In the genomic region with DNA sequence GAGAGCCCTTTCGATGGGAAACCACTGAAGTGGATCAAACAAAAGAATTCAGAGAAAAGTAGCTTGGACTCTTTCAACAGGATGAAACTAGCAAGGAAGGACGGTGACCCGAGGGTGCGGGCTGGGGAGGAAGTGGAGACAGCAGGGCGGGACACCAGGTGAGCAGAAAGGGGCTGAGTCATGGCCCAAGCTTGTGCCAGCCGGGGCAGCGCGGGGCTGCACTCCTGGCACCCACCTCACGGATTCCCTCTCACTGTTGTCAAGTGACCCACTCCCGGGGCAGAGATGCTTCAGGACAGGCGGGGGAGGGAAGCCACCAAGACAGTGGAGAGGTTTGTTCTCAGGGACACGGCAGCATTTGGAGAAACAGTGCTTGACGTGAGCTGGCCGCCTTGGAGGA, we compare ENCODE assay signal across 14 cellular contexts. TPM values are rescaled to one million over a fixed set of nuclear protein-coding genes. Genes with fewer than 3 reads are reported as not detected.
DNase-seq lines count a peak whose midpoint lies in the region; ATAC-seq and TF ChIP-seq lines count a peak whose summit lies in the region.
"Had no signal": no experiment of that assay in that cellular context is flagged by ENCODE, and none has a peak within 500 bp of the region (broad histone marks: within the 10 kb centered on the region; RNA-seq: fewer than 3 reads in every experiment).

No MANE protein-coding gene starts in this region.

- H2AFZ ChIP-seq in GM23338 = peak overlapping the region; percentile 99

- H3K4me3 Mint-ChIP-seq in GM23338 = no peak overlapping the region
- H3K4me3 Mint-ChIP-seq: B cell had no signal

- no peak for TF ChIP-seq POLR2A in esophagus squamous epithelium (IDR thresholded peaks at IDR 0.05)

- H3K36me3 ChIP-seq in GM23338 (ENCODE audit: insufficient read depth) = no peaks in the 10 kb centered on the region
- H3K36me3 ChIP-seq in esophagus squamous epithelium = no peaks in the 10 kb centered on the region
- H3K36me3 ChIP-seq in neutrophil = no peaks in the 10 kb centered on the region
- H3K36me3 ChIP-seq: SJSA1, vagina had no signal

- 13 to 26% methylated on average over 10 to 12 of the region's 14 CpGs for WGBS in esophagus squamous epithelium, 2 donors

- peak overlapping the region; percentile 87; the same call in 1 of the 2 replicates for H3K27ac Mint-ChIP-seq in GM23338
- H3K27ac Mint-ChIP-seq: B cell had no signal

- no peak for TF ChIP-seq CTCF in GM23338 (conservative IDR thresholded peaks at IDR 0.05; ENCODE audit: low read depth in 2 of 2)
- TF ChIP-seq CTCF in esophagus squamous epithelium (IDR thresholded peaks at IDR 0.05) = peak in 1 of 6 experiments; percentile 28
- TF ChIP-seq CTCF in neutrophil (IDR thresholded peaks at IDR 0.05) = no peak

- H3K27me3 ChIP-seq in GM23338 (ENCODE audit: insufficient read depth) = no peaks in the 10 kb centered on the region
- H3K27me3 ChIP-seq in esophagus squamous epithelium = peaks cover 0 to 6% (median 0%) of the 10 kb centered on the region in 4 donors
- H3K27me3 ChIP-seq in neutrophil = no peaks in the 10 kb centered on the region
- H3K27me3 ChIP-seq: SJSA1, vagina had no signal

- H3K4me3 ChIP-seq in GM23338 = no peak overlapping the region
- peak overlapping the region in 2 of 4 donors; percentile 23 to 44 for H3K4me3 ChIP-seq in esophagus squamous epithelium
- H3K4me3 ChIP-seq in neutrophil (ENCODE audit: low read depth in 1 of 2, low read length in 1 of 2) = no peak overlapping the region
- H3K4me3 ChIP-seq: GM12878, SJSA1, vagina had no signal

- ATAC-seq in GM23338 (peak; percentile 70), HG03571 (IDR thresholded peaks at IDR 0.05; ENCODE audit: unreplicated experiment) (no peak), GM21786 (IDR thresholded peaks at IDR 0.05; ENCODE audit: unreplicated experiment) (no peak), GM21423 (IDR thresholded peaks at IDR 0.05; ENCODE audit: unreplicated experiment) (no peak)
- ATAC-seq: GM12878 had no signal

- H4K20me1 ChIP-seq in GM23338 (replicated peaks; ENCODE audit: insufficient read depth) = no peaks in the 10 kb centered on the region

- no peaks in the 10 kb centered on the region for H3K36me3 Mint-ChIP-seq in GM23338 (ENCODE audit: low read depth)

- H3F3A ChIP-seq in GM23338 (replicated peaks; ENCODE audit: low read depth) = no peaks in the 10 kb centered on the region

- peaks cover 6% of the 10 kb centered on the region for H3K4me1 Mint-ChIP-seq in GM23338

- no peaks in the 10 kb centered on the region for H3K79me2 ChIP-seq in GM23338 (replicated peaks; ENCODE audit: insufficient read depth)

- H3K9me3 ChIP-seq in esophagus squamous epithelium (no peaks in the 10 kb centered on the region), neutrophil (no peaks in the 10 kb centered on the region)
- H3K9me3 ChIP-seq: SJSA1, vagina had no signal

- DNase-seq in GM23338 (ENCODE audit: low spot score) (peak; percentile 60), RPMI7951 (ENCODE audit: low read depth) (peak; percentile 8), esophagus squamous epithelium (lab: John Stamatoyannopoulos, UW) (no peak), occipital lobe (lab: John Stamatoyannopoulos, UW) (no peak)
- DNase-seq: KBM-7 had no signal

- no peak overlapping the region for H3K27ac ChIP-seq in GM23338 (ENCODE audit: low read depth)
- H3K27ac ChIP-seq in esophagus squamous epithelium = peak overlapping the region; percentile 69 to 79 (median 75)
- peak overlapping the region; percentile 25 for H3K27ac ChIP-seq in neutrophil
- H3K27ac ChIP-seq: SJSA1, vagina had no signal

- intact Hi-C loops in esophagus squamous epithelium (cut with DNase I) = no loop called here

- no peaks in the 10 kb centered on the region for H3K9me3 Mint-ChIP-seq in GM23338

- H3K4me1 ChIP-seq in GM23338 (ENCODE audit: insufficient read depth) (peaks cover 9% of the 10 kb centered on the region; the same call in 1 of the 2 replicates), esophagus squamous epithelium (peaks cover 3 to 22% (median 11%) of the 10 kb centered on the region in 3 donors), neutrophil (ENCODE audit: control insufficient read depth in 1 of 2, insufficient read depth in 1 of 2, low read depth in 1 of 2, low read length in 1 of 2) (peaks cover 34 to 40% of the 10 kb centered on the region in 2 experiments)

- no peak overlapping the region for H3K4me2 ChIP-seq in GM23338

- no peaks in the 10 kb centered on the region for H3K9me2 ChIP-seq in GM23338 (ENCODE audit: insufficient read depth)

- H3K27me3 Mint-ChIP-seq in GM23338 (ENCODE audit: insufficient read depth, low read depth, poor library complexity) = peaks cover 19% of the 10 kb centered on the region

TF ChIP-seq in GM23338, 12 proteins besides CTCF, POLR2A, EP300 and RAD21 (continues in another document):
- TF ChIP-seq, protein P1, sequence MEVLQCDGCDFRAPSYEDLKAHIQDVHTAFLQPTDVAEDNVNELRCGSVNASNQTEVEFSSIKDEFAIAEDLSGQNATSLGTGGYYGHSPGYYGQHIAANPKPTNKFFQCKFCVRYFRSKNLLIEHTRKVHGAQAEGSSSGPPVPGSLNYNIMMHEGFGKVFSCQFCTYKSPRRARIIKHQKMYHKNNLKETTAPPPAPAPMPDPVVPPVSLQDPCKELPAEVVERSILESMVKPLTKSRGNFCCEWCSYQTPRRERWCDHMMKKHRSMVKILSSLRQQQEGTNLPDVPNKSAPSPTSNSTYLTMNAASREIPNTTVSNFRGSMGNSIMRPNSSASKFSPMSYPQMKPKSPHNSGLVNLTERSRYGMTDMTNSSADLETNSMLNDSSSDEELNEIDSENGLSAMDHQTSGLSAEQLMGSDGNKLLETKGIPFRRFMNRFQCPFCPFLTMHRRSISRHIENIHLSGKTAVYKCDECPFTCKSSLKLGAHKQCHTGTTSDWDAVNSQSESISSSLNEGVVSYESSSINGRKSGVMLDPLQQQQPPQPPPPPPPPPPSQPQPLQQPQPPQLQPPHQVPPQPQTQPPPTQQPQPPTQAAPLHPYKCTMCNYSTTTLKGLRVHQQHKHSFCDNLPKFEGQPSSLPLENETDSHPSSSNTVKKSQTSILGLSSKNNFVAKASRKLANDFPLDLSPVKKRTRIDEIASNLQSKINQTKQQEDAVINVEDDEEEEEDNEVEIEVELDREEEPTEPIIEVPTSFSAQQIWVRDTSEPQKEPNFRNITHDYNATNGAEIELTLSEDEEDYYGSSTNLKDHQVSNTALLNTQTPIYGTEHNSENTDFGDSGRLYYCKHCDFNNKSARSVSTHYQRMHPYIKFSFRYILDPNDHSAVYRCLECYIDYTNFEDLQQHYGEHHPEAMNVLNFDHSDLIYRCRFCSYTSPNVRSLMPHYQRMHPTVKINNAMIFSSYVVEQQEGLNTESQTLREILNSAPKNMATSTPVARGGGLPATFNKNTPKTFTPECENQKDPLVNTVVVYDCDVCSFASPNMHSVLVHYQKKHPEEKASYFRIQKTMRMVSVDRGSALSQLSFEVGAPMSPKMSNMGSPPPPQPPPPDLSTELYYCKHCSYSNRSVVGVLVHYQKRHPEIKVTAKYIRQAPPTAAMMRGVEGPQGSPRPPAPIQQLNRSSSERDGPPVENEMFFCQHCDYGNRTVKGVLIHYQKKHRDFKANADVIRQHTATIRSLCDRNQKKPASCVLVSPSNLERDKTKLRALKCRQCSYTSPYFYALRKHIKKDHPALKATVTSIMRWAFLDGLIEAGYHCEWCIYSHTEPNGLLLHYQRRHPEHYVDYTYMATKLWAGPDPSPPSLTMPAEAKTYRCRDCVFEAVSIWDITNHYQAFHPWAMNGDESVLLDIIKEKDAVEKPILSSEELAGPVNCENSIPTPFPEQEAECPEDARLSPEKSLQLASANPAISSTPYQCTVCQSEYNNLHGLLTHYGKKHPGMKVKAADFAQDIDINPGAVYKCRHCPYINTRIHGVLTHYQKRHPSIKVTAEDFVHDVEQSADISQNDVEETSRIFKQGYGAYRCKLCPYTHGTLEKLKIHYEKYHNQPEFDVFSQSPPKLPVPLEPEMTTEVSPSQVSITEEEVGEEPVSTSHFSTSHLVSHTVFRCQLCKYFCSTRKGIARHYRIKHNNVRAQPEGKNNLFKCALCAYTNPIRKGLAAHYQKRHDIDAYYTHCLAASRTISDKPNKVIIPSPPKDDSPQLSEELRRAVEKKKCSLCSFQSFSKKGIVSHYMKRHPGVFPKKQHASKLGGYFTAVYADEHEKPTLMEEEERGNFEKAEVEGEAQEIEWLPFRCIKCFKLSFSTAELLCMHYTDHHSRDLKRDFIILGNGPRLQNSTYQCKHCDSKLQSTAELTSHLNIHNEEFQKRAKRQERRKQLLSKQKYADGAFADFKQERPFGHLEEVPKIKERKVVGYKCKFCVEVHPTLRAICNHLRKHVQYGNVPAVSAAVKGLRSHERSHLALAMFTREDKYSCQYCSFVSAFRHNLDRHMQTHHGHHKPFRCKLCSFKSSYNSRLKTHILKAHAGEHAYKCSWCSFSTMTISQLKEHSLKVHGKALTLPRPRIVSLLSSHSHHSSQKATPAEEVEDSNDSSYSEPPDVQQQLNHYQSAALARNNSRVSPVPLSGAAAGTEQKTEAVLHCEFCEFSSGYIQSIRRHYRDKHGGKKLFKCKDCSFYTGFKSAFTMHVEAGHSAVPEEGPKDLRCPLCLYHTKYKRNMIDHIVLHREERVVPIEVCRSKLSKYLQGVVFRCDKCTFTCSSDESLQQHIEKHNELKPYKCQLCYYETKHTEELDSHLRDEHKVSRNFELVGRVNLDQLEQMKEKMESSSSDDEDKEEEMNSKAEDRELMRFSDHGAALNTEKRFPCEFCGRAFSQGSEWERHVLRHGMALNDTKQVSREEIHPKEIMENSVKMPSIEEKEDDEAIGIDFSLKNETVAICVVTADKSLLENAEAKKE (CRISPR knock-in tag; IDR thresholded peaks at IDR 0.05) = no peak
- TF ChIP-seq POLR2AphosphoS5 (IDR thresholded peaks at IDR 0.05; ENCODE audit: low read depth) = no peak
- no peak for TF ChIP-seq NANOG (IDR thresholded peaks at IDR 0.05; ENCODE audit: borderline replicate concordance)
- TF ChIP-seq EZH2 (IDR thresholded peaks at IDR 0.05; ENCODE audit: low read depth, unreplicated experiment) = no peak

RNA-seq across cellular contexts. Expression of a gene that starts 10.7 kb away (rescaled TPM):
- total RNA-seq in GM23338 (2014; rRNA removed; shearing (Covaris generic)) = 0.07 and 0.31 TPM in 2 replicates
- polyA plus RNA-seq in GM23338 (2016; fragmentation: Nextera tagmentation; extraction: Ambion mirVana) = 0.10 TPM in 1 of 2 replicates, not detected in the other
- not detected in 2 replicates for total RNA-seq in RPMI7951 (2014; rRNA removed; shearing (Covaris generic))
- total RNA-seq in esophagus squamous epithelium (10 to 100 TPM in 3 of 4 donors, 1 to 10 TPM in 1; 8.1 to 21.8 (median 14.9) TPM), occipital lobe (not detected)
- total RNA-seq: B cell, GM12878, pulmonary artery endothelial cell, SJSA1 had no signal
- polyA plus RNA-seq: GM12878 had no signal

RNA-seq across cellular contexts. Expression of a gene that starts 25.4 kb away (rescaled TPM):
- total RNA-seq in GM23338 (2014; rRNA removed; shearing (Covaris generic)) = 3,158 and 4,450 TPM in 2 replicates
- polyA plus RNA-seq in GM23338 (2016; fragmentation: Nextera tagmentation; extraction: Ambion mirVana) = 2,274 and 2,541 TPM in 2 replicates
- total RNA-seq in RPMI7951 (2014; rRNA removed; shearing (Covaris generic)) = 2,664 and 2,696 TPM in 2 replicates
- total RNA-seq in esophagus squamous epithelium (1,000 to 10,000 TPM; 3,032 to 5,420 (median 3,306) TPM), occipital lobe (3,834 TPM)

RNA-seq across cellular contexts. Expression of a gene that starts 27.3 kb away (rescaled TPM):
- 15.9 and 21.2 TPM in 2 replicates for total RNA-seq in GM23338 (2014; rRNA removed; shearing (Covaris generic))
- polyA plus RNA-seq in GM23338 (2016; fragmentation: Nextera tagmentation; extraction: Ambion mirVana) = 21.6 and 26.0 TPM in 2 replicates
- 23.6 and 26.4 TPM in 2 replicates for total RNA-seq in RPMI7951 (2014; rRNA removed; shearing (Covaris generic))
- total RNA-seq in esophagus squamous epithelium = 100 to 1,000 TPM in 1 of 4 donors, 10 to 100 TPM in 3; 67.5 to 107 (median 73.1) TPM
- 47.7 TPM for total RNA-seq in occipital lobe

Comparison
In these comparisons a context has a peak if more than half of its experiments do, and no peak if none do; other contexts are left out.
1. DNase-seq: peak in GM23338 (single experiment) and RPMI7951 (single experiment); none in esophagus squamous epithelium (single experiment) and occipital lobe (single experiment).